ENCODE assay signal across 9 cellular contexts in genomic region chrX:118257781-118258180, GRCh38.
"Had no signal": no experiment of that assay in that cellular context is flagged by ENCODE, and none has a peak within 500 bp of the region (broad histone marks: within the 10 kb centered on the region; RNA-seq: fewer than 3 reads in every experiment).

No MANE protein-coding gene starts in this region.

- H3K4me3 Mint-ChIP-seq: IgD-negative memory B cell had no signal

- DNase-seq: IMR-90, KBM-7, KG1 had no signal

- H3K27ac Mint-ChIP-seq: IgD-negative memory B cell had no signal

- H3K27ac ChIP-seq: HL-60, KMS-11 had no signal

- H3K4me2 ChIP-seq: KMS-11 had no signal

- ATAC-seq: HepG2, K562 had no signal

- H3K9me3 Mint-ChIP-seq: IgD-negative memory B cell had no signal

- H3K4me1 Mint-ChIP-seq: IgD-negative memory B cell had no signal

- H3K9ac ChIP-seq: KMS-11 had no signal

- FAIRE-seq: HepG2, HTR-8/SVneo, K562 had no signal

- H3K4me3 ChIP-seq: K562 had no signal

- H3K36me3 Mint-ChIP-seq: IgD-negative memory B cell had no signal
